Comparison of ENCODE assay signal across 8 cellular contexts in the genomic region with DNA sequence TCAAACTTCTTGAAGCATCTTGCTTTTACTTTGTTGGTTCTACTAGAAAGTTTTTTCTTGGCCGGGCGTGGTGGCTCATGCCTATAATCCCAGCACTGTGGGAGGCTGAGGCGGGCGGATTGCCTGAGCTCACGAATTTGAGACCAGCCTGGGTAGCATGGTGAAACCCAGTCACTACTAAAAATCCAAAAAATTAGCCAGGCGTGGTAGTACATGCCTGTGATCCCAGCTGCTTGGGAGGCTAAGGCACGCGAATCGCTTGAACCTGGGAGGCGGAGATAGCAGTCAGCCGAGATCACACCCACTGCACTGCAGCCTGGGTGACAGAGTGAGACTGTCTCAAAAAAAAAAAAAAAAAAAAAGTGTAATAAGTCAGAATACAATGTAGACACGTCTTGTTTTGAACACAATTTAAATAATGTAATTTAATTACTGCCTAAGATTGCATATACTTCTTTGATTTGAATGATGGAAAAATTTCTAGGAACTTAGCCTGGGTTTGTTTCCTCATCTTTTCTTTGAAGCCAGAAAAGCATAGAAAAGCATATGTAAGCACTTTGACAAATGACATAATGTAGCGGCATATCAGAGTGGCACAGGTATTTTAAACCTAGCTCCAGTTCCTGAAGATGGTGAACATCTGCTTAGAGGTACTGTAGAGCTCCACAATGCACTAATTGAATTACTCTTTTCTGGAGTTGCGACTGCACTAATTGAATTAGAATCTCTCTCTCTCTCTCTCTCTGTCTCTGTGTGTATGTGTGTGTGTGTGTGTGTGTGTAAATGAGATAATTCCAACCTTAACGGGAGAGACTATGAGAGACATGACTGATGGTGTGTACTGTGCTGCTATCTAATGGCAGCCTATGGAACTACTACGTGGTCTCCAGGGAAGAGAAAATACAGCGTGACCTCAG.
DNase-seq lines count a peak whose midpoint lies in the region; ATAC-seq and TF ChIP-seq lines count a peak whose summit lies in the region.

No MANE protein-coding gene starts in this region.

- no peak overlapping the region for H3K4me2 ChIP-seq in Karpas-422 (ENCODE audit: low read depth, low read length, poor library complexity, severe bottlenecking)

- H3K27me3 ChIP-seq in Karpas-422 (ENCODE audit: low read length): no peaks in the 10 kb centered on the region
- no peaks in the 10 kb centered on the region for H3K27me3 ChIP-seq in thyroid gland

- no peaks in the 10 kb centered on the region for H3K79me2 ChIP-seq in Karpas-422 (ENCODE audit: low read length)

- peak in 1 of 2 donors; percentile 4 for DNase-seq in activated naive CD4-positive, alpha-beta T cell treated with anti-CD3 and anti-CD28 coated beads, Interleukin-2, amount 50 U/mL, for 72 hours (ENCODE audit: low spot score in 2 of 2)
- no peak for DNase-seq in activated naive CD4-positive, alpha-beta T cell treated with anti-CD3 and anti-CD28 coated beads, Interleukin-2, amount 50 U/mL, for 16 hours
- peak; percentile 63 for DNase-seq in Karpas-422
- peak; percentile 84 for DNase-seq in RKO (ENCODE audit: low spot score)
- DNase-seq in choroid plexus epithelial cell (ENCODE audit: low read depth): peak; percentile 90
- DNase-seq in left kidney (ENCODE audit: low read depth, low spot score): peak; percentile 88
- no peak for DNase-seq in thyroid gland

- no peak overlapping the region for H2AFZ ChIP-seq in Karpas-422 (ENCODE audit: low read length)

- H3K9ac ChIP-seq in Karpas-422 (ENCODE audit: low read length): no peak overlapping the region

- TF ChIP-seq CTCF in choroid plexus epithelial cell (conservative IDR thresholded peaks at IDR 0.05; ENCODE audit: low read depth, low read length) (peak; percentile 75), thyroid gland (IDR thresholded peaks at IDR 0.05) (peak in 4 of 6 experiments; percentile 33 to 63 (median 50))

- TF ChIP-seq POLR2A in thyroid gland (IDR thresholded peaks at IDR 0.05): no peak

- H3K36me3 Mint-ChIP-seq in activated naive CD4-positive, alpha-beta T cell treated with anti-CD3 and anti-CD28 coated beads, Interleukin-2, amount 50 U/mL, for 72 hours: no peaks in the 10 kb centered on the region

- no peaks in the 10 kb centered on the region for H3K9me3 Mint-ChIP-seq in activated naive CD4-positive, alpha-beta T cell treated with anti-CD3 and anti-CD28 coated beads, Interleukin-2, amount 50 U/mL, for 72 hours

- H3K9me3 ChIP-seq in Karpas-422 (ENCODE audit: low read length): no peaks in the 10 kb centered on the region
- H3K9me3 ChIP-seq in thyroid gland: no peaks in the 10 kb centered on the region

- no peaks in the 10 kb centered on the region for H3K9me2 ChIP-seq in Karpas-422 (replicated peaks; ENCODE audit: insufficient read depth, low read length)

- H3K36me3 ChIP-seq in Karpas-422 (ENCODE audit: insufficient read depth, low read length) (no peaks in the 10 kb centered on the region), thyroid gland (no peaks in the 10 kb centered on the region)

- H3K4me3 ChIP-seq in Karpas-422 (ENCODE audit: low read length) (no peak overlapping the region), choroid plexus epithelial cell (ENCODE audit: low read depth, low read length) (no peak overlapping the region), thyroid gland (replicated peaks in 1 of 3) (no peak overlapping the region)

- WGBS in thyroid gland, 2 donors: 71 to 76% methylated on average over 17 of the region's 17 CpGs

- H3K27ac ChIP-seq in Karpas-422 (ENCODE audit: low read length) (no peak overlapping the region), thyroid gland (no peak overlapping the region)

- H4K20me1 ChIP-seq in Karpas-422 (ENCODE audit: insufficient read depth, low read depth, low read length): 0 out of 2 replicates have a peak, but pooled peaks cover 2% of the 10 kb centered on the region

- peak; percentile 72 to 85 for ATAC-seq in activated naive CD4-positive, alpha-beta T cell treated with anti-CD3 and anti-CD28 coated beads, Interleukin-2, amount 50 U/mL, for 72 hours
- no peak for ATAC-seq in GM18511 (IDR thresholded peaks at IDR 0.05; ENCODE audit: unreplicated experiment)

- H3K27ac Mint-ChIP-seq in activated naive CD4-positive, alpha-beta T cell treated with anti-CD3 and anti-CD28 coated beads, Interleukin-2, amount 50 U/mL, for 72 hours: no peak overlapping the region

- intact Hi-C loops in thyroid gland (cut with DNase I): no loop called here

- H3K4me1 ChIP-seq in Karpas-422 (ENCODE audit: low read length): no peaks in the 10 kb centered on the region
- H3K4me1 ChIP-seq in thyroid gland: peaks cover 0 to under 1% of the 10 kb centered on the region in 2 donors

Comparison
In these comparisons a context has a peak if more than half of its experiments do, and no peak if none do; other contexts are left out.
1. DNase-seq: peak in Karpas-422 (single experiment), RKO (single experiment), choroid plexus epithelial cell (single experiment) and left kidney (single experiment); none in activated naive CD4-positive, alpha-beta T cell treated with anti-CD3 and anti-CD28 coated beads, Interleukin-2, amount 50 U/mL, for 16 hours (single experiment) and thyroid gland (0 of 2).